8 cellular contexts compared by ENCODE assay signal in genomic region chr16:83809092-83809491, GRCh38. TPM values are rescaled to one million over a fixed set of nuclear protein-coding genes. Genes with fewer than 3 reads are reported as not detected.
DNase-seq lines count a peak whose midpoint lies in the region; ATAC-seq and TF ChIP-seq lines count a peak whose summit lies in the region.

No MANE protein-coding gene starts in this region.

- H3K27ac ChIP-seq in liver (ENCODE audit: low read depth in 1 of 2, low read length in 2 of 2) = no peak overlapping the region
- no peak overlapping the region for H3K27ac ChIP-seq in suprapubic skin

- intact Hi-C loops in activated CD4-positive, alpha-beta T cell treated with anti-CD3 and anti-CD28 coated beads, Interleukin-2, amount 10 ng/mL, durations not matched to agents 24 days and 14 days (cut with micrococcal nuclease) = no loop called here

- H3K9me3 ChIP-seq in liver (ENCODE audit: control insufficient read depth in 4 of 4, low read length in 3 of 4) (no peaks in the 10 kb centered on the region), suprapubic skin (no peaks in the 10 kb centered on the region)

- peaks cover 4% of the 10 kb centered on the region for H3K9me3 Mint-ChIP-seq in activated CD4-positive, alpha-beta T cell treated with anti-CD3 and anti-CD28 coated beads, Interleukin-2, amount 10 ng/mL, durations not matched to agents 24 days and 14 days
- no peaks in the 10 kb centered on the region for H3K9me3 Mint-ChIP-seq in activated naive CD8-positive, alpha-beta T cell treated with anti-CD3 and anti-CD28 coated beads, Interleukin-2, amount 50 U/mL, for 24 hours

- TF ChIP-seq POLR2A in suprapubic skin (IDR thresholded peaks at IDR 0.05) = no peak

- H3K9ac ChIP-seq in liver (ENCODE audit: low read depth in 1 of 2, low read length in 2 of 2) = no peak overlapping the region

- peak overlapping the region; percentile 90 for H3K4me3 Mint-ChIP-seq in activated CD4-positive, alpha-beta T cell treated with anti-CD3 and anti-CD28 coated beads, Interleukin-2, amount 10 ng/mL, durations not matched to agents 24 days and 14 days
- H3K4me3 Mint-ChIP-seq in activated naive CD8-positive, alpha-beta T cell treated with anti-CD3 and anti-CD28 coated beads, Interleukin-2, amount 50 U/mL, for 24 hours = peak overlapping the region; percentile 95

- DNase-seq in activated CD4-positive, alpha-beta T cell treated with anti-CD3 and anti-CD28 coated beads, Interleukin-2, amount 10 ng/mL, durations not matched to agents 24 days and 14 days = no peak
- DNase-seq in activated CD4-positive, alpha-beta T cell treated with anti-CD3 and anti-CD28 coated beads for 1 hour = no peak
- no peak for DNase-seq in activated naive CD8-positive, alpha-beta T cell treated with anti-CD3 and anti-CD28 coated beads, Interleukin-2, amount 50 U/mL, for 24 hours
- DNase-seq in suprapubic skin (ENCODE audit: low spot score in 2 of 2) (no peak), amygdala (lab: John Stamatoyannopoulos, UW) (no peak), CD1c-positive myeloid dendritic cell (ENCODE audit: extremely low spot score) (no peak)

- no peak for ATAC-seq in activated naive CD8-positive, alpha-beta T cell treated with anti-CD3 and anti-CD28 coated beads, Interleukin-2, amount 50 U/mL, for 24 hours
- no peak for ATAC-seq in HG02678 (IDR thresholded peaks at IDR 0.05; ENCODE audit: unreplicated experiment)

- no peaks in the 10 kb centered on the region for H3K27me3 ChIP-seq in liver (ENCODE audit: control insufficient read depth in 4 of 4, insufficient read depth in 4 of 4, low read length in 3 of 4)
- no peaks in the 10 kb centered on the region for H3K27me3 ChIP-seq in suprapubic skin

- H3K4me1 Mint-ChIP-seq in activated CD4-positive, alpha-beta T cell treated with anti-CD3 and anti-CD28 coated beads, Interleukin-2, amount 10 ng/mL, durations not matched to agents 24 days and 14 days = peaks cover 28% of the 10 kb centered on the region
- H3K4me1 Mint-ChIP-seq in activated naive CD8-positive, alpha-beta T cell treated with anti-CD3 and anti-CD28 coated beads, Interleukin-2, amount 50 U/mL, for 24 hours = peaks cover 43% of the 10 kb centered on the region

- no peak for TF ChIP-seq CTCF in liver (IDR thresholded peaks at IDR 0.05; ENCODE audit: low read depth, low read length, missing input control)
- no peak for TF ChIP-seq CTCF in suprapubic skin (IDR thresholded peaks at IDR 0.05)

- WGBS in liver = 91% methylated on average over 13 of the region's 13 CpGs
- 85% methylated on average over 13 of the region's 13 CpGs for WGBS in suprapubic skin

- TF ChIP-seq EP300 in suprapubic skin (IDR thresholded peaks at IDR 0.05) = no peak

- H3K4me3 ChIP-seq in liver (ENCODE audit: low read depth in 1 of 3, low read length in 3 of 3) (peak overlapping the region; percentile 88 to 91 (median 89)), suprapubic skin (peak overlapping the region; percentile 89)

- H3K4me1 ChIP-seq in liver (ENCODE audit: control insufficient read depth in 4 of 4, insufficient read depth in 4 of 4, low read length in 3 of 4) (peaks cover 8 to 11% (median 10%) of the 10 kb centered on the region in 4 donors), suprapubic skin (peaks cover 41% of the 10 kb centered on the region)

- H3K36me3 ChIP-seq in liver (ENCODE audit: control insufficient read depth in 4 of 4, insufficient read depth in 3 of 4, low read depth in 1 of 4, low read length in 3 of 4) (peaks cover 0 to 5% (median 2%) of the 10 kb centered on the region in 4 donors), suprapubic skin (peaks cover 3% of the 10 kb centered on the region)

- peaks cover 2% of the 10 kb centered on the region for H3K27me3 Mint-ChIP-seq in activated CD4-positive, alpha-beta T cell treated with anti-CD3 and anti-CD28 coated beads, Interleukin-2, amount 10 ng/mL, durations not matched to agents 24 days and 14 days
- no peaks in the 10 kb centered on the region for H3K27me3 Mint-ChIP-seq in activated naive CD8-positive, alpha-beta T cell treated with anti-CD3 and anti-CD28 coated beads, Interleukin-2, amount 50 U/mL, for 24 hours

- H3K27ac Mint-ChIP-seq in activated CD4-positive, alpha-beta T cell treated with anti-CD3 and anti-CD28 coated beads, Interleukin-2, amount 10 ng/mL, durations not matched to agents 24 days and 14 days = peak overlapping the region; percentile 94
- peak overlapping the region; percentile 92 for H3K27ac Mint-ChIP-seq in activated naive CD8-positive, alpha-beta T cell treated with anti-CD3 and anti-CD28 coated beads, Interleukin-2, amount 50 U/mL, for 24 hours

- no peak for TF ChIP-seq RAD21 in liver (IDR thresholded peaks at IDR 0.05)

- H3K36me3 Mint-ChIP-seq in activated CD4-positive, alpha-beta T cell treated with anti-CD3 and anti-CD28 coated beads, Interleukin-2, amount 10 ng/mL, durations not matched to agents 24 days and 14 days (ENCODE audit: low read depth) = peaks cover 25% of the 10 kb centered on the region
- H3K36me3 Mint-ChIP-seq in activated naive CD8-positive, alpha-beta T cell treated with anti-CD3 and anti-CD28 coated beads, Interleukin-2, amount 50 U/mL, for 24 hours (ENCODE audit: low read depth) = peaks cover 36% of the 10 kb centered on the region

TF ChIP-seq in liver, 16 proteins besides CTCF, POLR2A, EP300 and RAD21:
- TF ChIP-seq HNF4A (conservative IDR thresholded peaks at IDR 0.05) = no peak
- no peak for TF ChIP-seq FOXA2 (IDR thresholded peaks at IDR 0.05)
- no peak for TF ChIP-seq YY1 (IDR thresholded peaks at IDR 0.05)
- TF ChIP-seq, protein P1, sequence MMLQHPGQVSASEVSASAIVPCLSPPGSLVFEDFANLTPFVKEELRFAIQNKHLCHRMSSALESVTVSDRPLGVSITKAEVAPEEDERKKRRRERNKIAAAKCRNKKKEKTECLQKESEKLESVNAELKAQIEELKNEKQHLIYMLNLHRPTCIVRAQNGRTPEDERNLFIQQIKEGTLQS (IDR thresholded peaks at IDR 0.05) = no peak
- no peak for TF ChIP-seq SP1 (IDR thresholded peaks at IDR 0.05)
- TF ChIP-seq, protein P2, sequence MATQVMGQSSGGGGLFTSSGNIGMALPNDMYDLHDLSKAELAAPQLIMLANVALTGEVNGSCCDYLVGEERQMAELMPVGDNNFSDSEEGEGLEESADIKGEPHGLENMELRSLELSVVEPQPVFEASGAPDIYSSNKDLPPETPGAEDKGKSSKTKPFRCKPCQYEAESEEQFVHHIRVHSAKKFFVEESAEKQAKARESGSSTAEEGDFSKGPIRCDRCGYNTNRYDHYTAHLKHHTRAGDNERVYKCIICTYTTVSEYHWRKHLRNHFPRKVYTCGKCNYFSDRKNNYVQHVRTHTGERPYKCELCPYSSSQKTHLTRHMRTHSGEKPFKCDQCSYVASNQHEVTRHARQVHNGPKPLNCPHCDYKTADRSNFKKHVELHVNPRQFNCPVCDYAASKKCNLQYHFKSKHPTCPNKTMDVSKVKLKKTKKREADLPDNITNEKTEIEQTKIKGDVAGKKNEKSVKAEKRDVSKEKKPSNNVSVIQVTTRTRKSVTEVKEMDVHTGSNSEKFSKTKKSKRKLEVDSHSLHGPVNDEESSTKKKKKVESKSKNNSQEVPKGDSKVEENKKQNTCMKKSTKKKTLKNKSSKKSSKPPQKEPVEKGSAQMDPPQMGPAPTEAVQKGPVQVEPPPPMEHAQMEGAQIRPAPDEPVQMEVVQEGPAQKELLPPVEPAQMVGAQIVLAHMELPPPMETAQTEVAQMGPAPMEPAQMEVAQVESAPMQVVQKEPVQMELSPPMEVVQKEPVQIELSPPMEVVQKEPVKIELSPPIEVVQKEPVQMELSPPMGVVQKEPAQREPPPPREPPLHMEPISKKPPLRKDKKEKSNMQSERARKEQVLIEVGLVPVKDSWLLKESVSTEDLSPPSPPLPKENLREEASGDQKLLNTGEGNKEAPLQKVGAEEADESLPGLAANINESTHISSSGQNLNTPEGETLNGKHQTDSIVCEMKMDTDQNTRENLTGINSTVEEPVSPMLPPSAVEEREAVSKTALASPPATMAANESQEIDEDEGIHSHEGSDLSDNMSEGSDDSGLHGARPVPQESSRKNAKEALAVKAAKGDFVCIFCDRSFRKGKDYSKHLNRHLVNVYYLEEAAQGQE (IDR thresholded peaks at IDR 0.05) = no peak
TF ChIP-seq in liver: peak in this region for 0.

RNA-seq across cellular contexts. Expression of gene HSBP1, which starts 1.3 kb away (rescaled TPM):
- total RNA-seq in activated CD4-positive, alpha-beta T cell treated with anti-CD3 and anti-CD28 coated beads, Interleukin-2, amount 10 ng/mL, durations not matched to agents 24 days and 14 days = 119 and 128 TPM in 2 replicates
- total RNA-seq in liver (10 to 100 TPM in 1 of 2 donors, 1 to 10 TPM in 1; 5.1 to 57.2 TPM), suprapubic skin (10 to 100 TPM; 13.4 to 22.0 (median 17.2) TPM)
- 100 to 1,000 TPM in 1 of 2 donors, 10 to 100 TPM in 1; 19.4 to 106 TPM for polyA plus RNA-seq in liver
